8 cellular contexts compared by ENCODE assay signal in the genomic region with DNA sequence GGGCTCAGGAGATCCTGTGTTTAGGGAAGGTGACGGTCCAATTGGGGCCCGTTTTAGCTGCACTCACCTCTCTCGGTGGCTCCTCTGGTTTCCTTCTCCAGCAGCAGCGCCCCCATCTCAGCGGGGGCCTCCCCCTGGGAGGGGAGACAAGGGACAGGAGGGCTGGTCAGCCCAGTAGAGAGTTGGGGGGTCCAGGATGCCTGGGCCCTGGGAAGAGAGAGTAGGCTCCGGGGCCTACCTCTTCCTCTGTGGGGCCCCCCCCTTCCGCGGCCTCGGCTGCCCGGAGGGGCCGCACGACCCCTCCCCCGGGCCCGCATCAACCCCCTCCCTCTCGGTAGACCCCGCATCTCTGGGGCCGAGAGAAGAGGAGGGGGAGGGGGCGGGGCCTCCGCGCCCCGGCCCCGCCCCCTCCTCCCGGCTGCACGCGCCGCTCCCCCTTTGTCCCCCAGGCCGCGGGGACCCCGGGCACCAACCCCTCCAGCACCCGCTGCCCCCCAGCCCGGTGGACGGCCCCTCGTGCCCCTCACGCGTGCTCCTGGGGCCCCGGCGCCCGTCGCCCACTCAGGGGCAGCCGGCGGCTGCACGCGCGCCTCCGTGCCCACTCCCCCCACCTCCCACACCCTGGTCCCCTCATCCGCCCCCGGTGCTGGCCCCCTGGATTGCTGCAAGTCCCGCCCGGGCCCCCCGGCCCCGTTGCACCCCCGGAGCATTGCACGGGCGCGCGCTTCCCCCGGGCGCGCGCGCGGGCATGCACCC. TPM values are rescaled to one million over a fixed set of nuclear protein-coding genes. Genes with fewer than 3 reads are reported as not detected.
DNase-seq lines count a peak whose midpoint lies in the region; ATAC-seq and TF ChIP-seq lines count a peak whose summit lies in the region.

No MANE protein-coding gene starts in this region.

- H3K36me3 Mint-ChIP-seq in Caco-2 (ENCODE audit: insufficient read depth, unreplicated experiment) (peaks cover 51% of the 10 kb centered on the region), chondrocyte (ENCODE audit: low read depth) (peaks cover 6% of the 10 kb centered on the region)

- no peaks in the 10 kb centered on the region for H3K9me2 ChIP-seq in Karpas-422 (replicated peaks; ENCODE audit: insufficient read depth, low read length)

- H3K9me3 ChIP-seq in Caco-2 (no peaks in the 10 kb centered on the region), Karpas-422 (ENCODE audit: low read length) (no peaks in the 10 kb centered on the region), muscle layer of duodenum (ENCODE audit: control insufficient read depth in 1 of 2, low read length in 2 of 2) (no peaks in the 10 kb centered on the region)

- peak overlapping the region; percentile 97 for H3K4me3 ChIP-seq in Caco-2 (ENCODE audit: low read depth, low read length)
- H3K4me3 ChIP-seq in Karpas-422 (ENCODE audit: low read length) = peak overlapping the region; percentile 75
- peak overlapping the region; percentile 48 to 95 for H3K4me3 ChIP-seq in muscle layer of duodenum (ENCODE audit: low read depth in 1 of 2, low read length in 2 of 2)

- no peak for ATAC-seq in GM21528 (IDR thresholded peaks at IDR 0.05; ENCODE audit: low FRiP score, unreplicated experiment)

- H3K4me3 Mint-ChIP-seq in Caco-2 (ENCODE audit: unreplicated experiment) (peak overlapping the region; percentile 96), chondrocyte (ENCODE audit: unreplicated experiment) (peak overlapping the region; percentile 70)

- H3K27me3 Mint-ChIP-seq in Caco-2 (ENCODE audit: insufficient read depth, unreplicated experiment) (no peaks in the 10 kb centered on the region), chondrocyte (ENCODE audit: low read depth) (no peaks in the 10 kb centered on the region)

- H3K36me3 ChIP-seq in Caco-2 (ENCODE audit: control insufficient read depth, insufficient read depth, low read length) (no peaks in the 10 kb centered on the region; the same call in none of the 2 replicates), Karpas-422 (ENCODE audit: insufficient read depth, low read length) (peaks cover 16% of the 10 kb centered on the region; the same call in 1 of the 2 replicates), muscle layer of duodenum (ENCODE audit: control insufficient read depth in 1 of 2, insufficient read depth in 2 of 2, low read length in 2 of 2) (peaks cover 14 to 34% of the 10 kb centered on the region in 2 donors)

- intact Hi-C loops in Caco-2 (cut with micrococcal nuclease; ENCODE audit: unreplicated experiment) = loop anchor here (1.0 kb wide), 1 partner anchor 34 kb away; no protein-coding TSS in a partner anchor

- no TSS peak for BruUV-seq in Caco-2 (replicated peaks; lab: Mats Ljungman, UMichigan)

- no peaks in the 10 kb centered on the region for H3K27me3 ChIP-seq in Caco-2 (replicated peaks; ENCODE audit: control insufficient read depth, insufficient read depth, low read length)
- H3K27me3 ChIP-seq in Karpas-422 (ENCODE audit: low read length) = no peaks in the 10 kb centered on the region
- no peaks in the 10 kb centered on the region for H3K27me3 ChIP-seq in muscle layer of duodenum (ENCODE audit: low read depth, low read length)

- CTCF ChIA-PET in Caco-2 (lab: Charles Lee) = interaction anchor here (1.0 to 3.2 kb wide), 3 partner anchors 10 to 55 kb away, joined by 4 to 24 read pairs (median 11); no protein-coding TSS in a partner anchor

- H3K27ac Mint-ChIP-seq in Caco-2 (ENCODE audit: unreplicated experiment) (peak overlapping the region; percentile 71), chondrocyte (ENCODE audit: unreplicated experiment) (peak overlapping the region; percentile 57)

- POLR2A ChIA-PET in Caco-2 (lab: Charles Lee) = interaction anchor here (0.6 to 2.0 kb wide), 9 partner anchors 8 to 83 kb away, joined by 3 to 19 read pairs (median 4); a partner anchor contains a TSS

- H2AFZ ChIP-seq in Karpas-422 (ENCODE audit: low read length) = no peak overlapping the region

- H3K4me2 ChIP-seq in Karpas-422 (ENCODE audit: low read depth, low read length, poor library complexity, severe bottlenecking) = peak overlapping the region; percentile 89

- no peak for DNase-seq in Caco-2
- peak; percentile 56 for DNase-seq in Karpas-422
- no peak for DNase-seq in chondrocyte (ENCODE audit: low spot score)
- DNase-seq in SHP77 (lab: John Stamatoyannopoulos, UW) = no peak
- no peak for DNase-seq in MV-4-11 (lab: John Stamatoyannopoulos, UW)
- DNase-seq in DMS53 treated with DMSO at 0.1 percent for 48 hours (lab: John Stamatoyannopoulos, UW; ENCODE audit: unreplicated experiment) = no peak

- H3K9me3 Mint-ChIP-seq in Caco-2 (ENCODE audit: unreplicated experiment) (no peaks in the 10 kb centered on the region), chondrocyte (ENCODE audit: low read depth) (no peaks in the 10 kb centered on the region)

- TF ChIP-seq CTCF in Caco-2 (IDR thresholded peaks at IDR 0.05; ENCODE audit: insufficient read depth in 1 of 2, low read depth in 1 of 2, low read length in 1 of 2, severe bottlenecking in 1 of 2, unreplicated experiment in 1 of 2) (no peak), chondrocyte (IDR thresholded peaks at IDR 0.05) (no peak)

- peaks cover 9% of the 10 kb centered on the region for H3K4me1 Mint-ChIP-seq in Caco-2 (ENCODE audit: low read depth, unreplicated experiment)
- H3K4me1 Mint-ChIP-seq in chondrocyte (ENCODE audit: low read depth) = peaks cover 26% of the 10 kb centered on the region

- H3K4me1 ChIP-seq in Caco-2 = peaks cover 9% of the 10 kb centered on the region
- H3K4me1 ChIP-seq in Karpas-422 (ENCODE audit: low read length) = peaks cover 40% of the 10 kb centered on the region
- peaks cover 4 to 27% of the 10 kb centered on the region in 2 donors for H3K4me1 ChIP-seq in muscle layer of duodenum (ENCODE audit: control insufficient read depth in 1 of 2, insufficient read depth in 2 of 2, low read length in 2 of 2)

- H3K27ac ChIP-seq in Karpas-422 (ENCODE audit: low read length) (peak overlapping the region; percentile 66), muscle layer of duodenum (ENCODE audit: low read length) (peak overlapping the region; percentile 51)

- H3K79me2 ChIP-seq in Karpas-422 (ENCODE audit: low read length) = peaks cover 19% of the 10 kb centered on the region

- H3K9ac ChIP-seq in Karpas-422 (ENCODE audit: low read length) = peak overlapping the region; percentile 91

- H4K20me1 ChIP-seq in Karpas-422 (ENCODE audit: insufficient read depth, low read depth, low read length) = no peaks in the 10 kb centered on the region

RNA-seq across cellular contexts. Expression of a gene that starts 0.5 kb away (rescaled TPM):
- total RNA-seq in Caco-2 (2022) (64.3 and 65.7 TPM in 2 replicates), chondrocyte (37.7 to 53.0 TPM (median 40.0 TPM) in 3 replicates)
- total RNA-seq in Karpas-422 (2014; rRNA removed; shearing (Covaris generic); ENCODE audit: low replicate concordance) = 40.0 and 79.0 TPM in 2 replicates

RNA-seq across cellular contexts. Expression of a gene that starts 4.9 kb away (rescaled TPM):
- total RNA-seq in Caco-2 (2022) (9.6 and 11.7 TPM in 2 replicates), chondrocyte (6.3 to 7.6 TPM (median 6.7 TPM) in 3 replicates)
- 13.3 and 26.3 TPM in 2 replicates for total RNA-seq in Karpas-422 (2014; rRNA removed; shearing (Covaris generic); ENCODE audit: low replicate concordance)

RNA-seq across cellular contexts. Expression of a gene that starts 18.2 kb away (rescaled TPM):
- total RNA-seq in Caco-2 (2022) (0.57 TPM in 1 of 2 replicates, not detected in the other), chondrocyte (not detected in 3 replicates)
- not detected in 2 replicates for total RNA-seq in Karpas-422 (2014; rRNA removed; shearing (Covaris generic); ENCODE audit: low replicate concordance)

RNA-seq across cellular contexts. Expression of a gene that starts 30.5 kb away (rescaled TPM):
- total RNA-seq in Caco-2 (2022) (4.8 and 4.9 TPM in 2 replicates), chondrocyte (0.52 to 1.5 TPM (median 0.56 TPM) in 3 replicates)
- not detected in 2 replicates for total RNA-seq in Karpas-422 (2014; rRNA removed; shearing (Covaris generic); ENCODE audit: low replicate concordance)

RNA-seq across cellular contexts. Expression of a gene that starts 34.4 kb away (rescaled TPM):
- 173 and 176 TPM in 2 replicates for total RNA-seq in Caco-2 (2022)
- 23.7 and 38.7 TPM in 2 replicates for total RNA-seq in Karpas-422 (2014; rRNA removed; shearing (Covaris generic); ENCODE audit: low replicate concordance)
- total RNA-seq in chondrocyte = 63.8 to 67.5 TPM (median 64.2 TPM) in 3 replicates
